In genomic region chr14:43894534-43894933, GRCh38 we compare ENCODE assay signal across 9 cellular contexts.
DNase-seq lines count a peak whose midpoint lies in the region; ATAC-seq, FAIRE-seq and TF ChIP-seq lines count a peak whose summit lies in the region.
"Had no signal": no experiment of that assay in that cellular context is flagged by ENCODE, and none has a peak within 500 bp of the region (broad histone marks: within the 10 kb centered on the region; RNA-seq: fewer than 3 reads in every experiment).

No MANE protein-coding gene starts in this region.

- TF ChIP-seq CTCF in GM12878 (IDR thresholded peaks at IDR 0.05 in 2 of 3, conservative IDR thresholded peaks at IDR 0.05 in 1 of 3; ENCODE audit: control insufficient read depth in 2 of 3, extremely low read depth in 1 of 3, insufficient read depth in 1 of 3, low read depth in 3 of 3, low read length in 3 of 3), result peak; percentile 22 to 39 (median 29); a peak in 4 of 6 replicates

- H3K27ac ChIP-seq in GM12878 (ENCODE audit: control insufficient read depth, insufficient read depth), result no peak overlapping the region
- H3K27ac ChIP-seq in small intestine (ENCODE audit: low read depth in 1 of 2, low read length in 1 of 2), result no peak overlapping the region

- SMC1A ChIA-PET in GM12878 (lab: Charles Lee; ENCODE audit: uncharacterized antibody, unreplicated experiment), result no interaction called here

- H3K36me3 ChIP-seq in GM12878 (ENCODE audit: control insufficient read depth in 2 of 2, insufficient read depth in 2 of 2, low read length in 1 of 2), result no peaks in the 10 kb centered on the region
- H3K36me3 ChIP-seq in small intestine (ENCODE audit: control insufficient read depth in 2 of 2, insufficient read depth in 2 of 2, low read length in 2 of 2), result no peaks in the 10 kb centered on the region

- no peak for TF ChIP-seq EP300 in GM12878 (IDR thresholded peaks at IDR 0.05; ENCODE audit: borderline replicate concordance in 1 of 2, control insufficient read depth in 1 of 2, low read depth in 2 of 2, low read length in 2 of 2)

- in situ Hi-C loops in GM12878 (cut with MboI), result no loop called here

- no peak overlapping the region for H3K9ac ChIP-seq in GM12878 (ENCODE audit: control insufficient read depth, insufficient read depth, low read length)

- TF ChIP-seq POLR2A in GM12878 (IDR thresholded peaks at IDR 0.05; ENCODE audit: low read depth, low read length), result no peak

- 25% methylated on average over 3 of the region's 3 CpGs for WGBS in GM12878 (ENCODE audit: insufficient coverage, insufficient replicate concordance, low lambda C conversion rate, missing lambda C conversion rate)
- 54 to 62% (median 56%) methylated on average over 3 of the region's 3 CpGs for WGBS in small intestine, 3 donors

- H2AFZ ChIP-seq in GM12878 (ENCODE audit: control insufficient read depth, low read depth, low read length), result no peak overlapping the region

- intact Hi-C loops in GM12878 (cut with micrococcal nuclease; ENCODE audit: unreplicated experiment), result no loop called here

- H3K4me3 ChIP-seq in GM12878 (no peak overlapping the region), small intestine (ENCODE audit: low read depth in 1 of 2, low read length in 2 of 2) (no peak overlapping the region)

- no peaks in the 10 kb centered on the region for H4K20me1 ChIP-seq in GM12878 (ENCODE audit: control insufficient read depth, insufficient read depth)

- FAIRE-seq in GM12878 (lab: Jason Lieb, UNC), result peak; percentile 27
- FAIRE-seq in small intestine (lab: Jason Lieb, UNC), result no peak

- CTCF ChIA-PET in GM12878 (lab: Yijun Ruan, JAX), result interaction anchor here (0.5 kb wide), 1 partner anchor 1662 kb away, joined by 3 read pairs; no protein-coding TSS in a partner anchor

- H3K27me3 ChIP-seq in GM12878 (replicated peaks in 1 of 2; ENCODE audit: control insufficient read depth in 2 of 2, insufficient read depth in 2 of 2, low read length in 1 of 2) (no peaks in the 10 kb centered on the region), small intestine (ENCODE audit: control insufficient read depth in 2 of 2, insufficient read depth in 2 of 2, low read length in 2 of 2) (no peaks in the 10 kb centered on the region)

- H3K9me3 ChIP-seq in GM12878 (replicated peaks; ENCODE audit: control insufficient read depth, insufficient read depth, low read length), result no peaks in the 10 kb centered on the region
- no peaks in the 10 kb centered on the region for H3K9me3 ChIP-seq in small intestine (ENCODE audit: control insufficient read depth, low read depth)

- POLR2A ChIA-PET in GM12878 (lab: Charles Lee), result no interaction called here

- no TSS peak for BruUV-seq in GM12878 (replicated peaks; lab: Mats Ljungman, UMichigan)

- ATAC-seq in HG03442 (IDR thresholded peaks at IDR 0.05; ENCODE audit: unreplicated experiment), result peak; percentile 85
- no peak for ATAC-seq in GM12878
- no peak for ATAC-seq in GM19351 (IDR thresholded peaks at IDR 0.05; ENCODE audit: unreplicated experiment)

- no peaks in the 10 kb centered on the region for H3K79me2 ChIP-seq in GM12878 (ENCODE audit: control insufficient read depth, insufficient read depth, low read length)

- no peak overlapping the region for H3K4me2 ChIP-seq in GM12878 (ENCODE audit: control insufficient read depth, insufficient read depth)

- DNase-seq in SHP77 (lab: John Stamatoyannopoulos, UW) (peak; percentile 5 to 23), SHP77 treated with DMSO at 0.1 percent for 48 hours (lab: John Stamatoyannopoulos, UW) (no peak), GM12878 (ENCODE audit: low read depth, low spot score) (no peak), small intestine (peak; percentile 1), DMS153 treated with DMSO at 0.1 percent for 48 hours (lab: John Stamatoyannopoulos, UW; ENCODE audit: unreplicated experiment) (no peak), epidermal melanocyte (ENCODE audit: insufficient read length, low spot score) (no peak)
- DNase-seq: NCI-H510A had no signal

- H3K4me1 ChIP-seq in GM12878 (ENCODE audit: control insufficient read depth, insufficient read depth, low read length), result no peaks in the 10 kb centered on the region
- no peaks in the 10 kb centered on the region for H3K4me1 ChIP-seq in small intestine (ENCODE audit: control insufficient read depth in 2 of 2, insufficient read depth in 1 of 2, low read depth in 1 of 2, low read length in 1 of 2)

- 0 out of 2 replicates have a peak, but pooled peaks have one; percentile 15 for TF ChIP-seq RAD21 in GM12878 (IDR thresholded peaks at IDR 0.05; ENCODE audit: insufficient read depth, low read depth, low read length)

- RAD21 ChIA-PET in GM12878 (lab: Charles Lee; ENCODE audit: unreplicated experiment), result no interaction called here

TF ChIP-seq in GM12878, 131 proteins besides CTCF, POLR2A, EP300 and RAD21:
- TF ChIP-seq KDM1A (IDR thresholded peaks at IDR 0.05; ENCODE audit: borderline replicate concordance) (no peak), GABPA (IDR thresholded peaks at IDR 0.05; ENCODE audit: low read depth) (no peak), POLR2AphosphoS2 (IDR thresholded peaks at IDR 0.05; ENCODE audit: low read depth, low read length) (no peak), SMC3 (IDR thresholded peaks at IDR 0.05; ENCODE audit: borderline replicate concordance, low read length) (peak; percentile 6; the same call in 1 of the 2 replicates)

Comparison
In these comparisons a context has a peak if more than half of its experiments do, and no peak if none do; other contexts are left out.
1. DNase-seq: peak in SHP77 (2 of 2) and small intestine (single experiment); none in SHP77 treated with DMSO at 0.1 percent for 48 hours (single experiment), GM12878 (single experiment), DMS153 treated with DMSO at 0.1 percent for 48 hours (single experiment) and epidermal melanocyte (single experiment).